Comparison of ENCODE assay signal across 2 cellular contexts in genomic region chr7:139051655-139052054, GRCh38.
TF ChIP-seq lines count a peak whose summit lies in the region.

No MANE protein-coding gene starts in this region.

TF ChIP-seq in HepG2, 621 proteins besides CTCF, POLR2A, EP300 and RAD21:
- TF ChIP-seq ZNF678 (CRISPR knock-in tag; IDR thresholded peaks at IDR 0.05): no peak
- TF ChIP-seq RNF2 (conservative IDR thresholded peaks at IDR 0.05; ENCODE audit: low read depth): no peak
- TF ChIP-seq BCL3 (CRISPR knock-in tag; IDR thresholded peaks at IDR 0.05): no peak
- TF ChIP-seq JUNB (CRISPR knock-in tag; IDR thresholded peaks at IDR 0.05; ENCODE audit: borderline replicate concordance): no peak
- TF ChIP-seq FOXO4 (CRISPR knock-in tag; conservative IDR thresholded peaks at IDR 0.05): no peak
- no peak for TF ChIP-seq ZNF800 (CRISPR knock-in tag; IDR thresholded peaks at IDR 0.05)
- TF ChIP-seq MAFF (IDR thresholded peaks at IDR 0.05; ENCODE audit: low read depth, low read length): peak; percentile 23; the same call in 1 of the 2 replicates
- TF ChIP-seq ZFP82 (CRISPR knock-in tag; IDR thresholded peaks at IDR 0.05; ENCODE audit: borderline replicate concordance): no peak
- TF ChIP-seq ZNF383 (CRISPR knock-in tag; IDR thresholded peaks at IDR 0.05; ENCODE audit: borderline replicate concordance): no peak
- TF ChIP-seq MAFK (conservative IDR thresholded peaks at IDR 0.05 in 1 of 2, IDR thresholded peaks at IDR 0.05 in 1 of 2; ENCODE audit: low read length in 2 of 2): 0 out of 4 replicates have a peak, but pooled peaks have one; percentile 15 to 28

TF ChIP-seq in K562, 482 proteins besides CTCF, POLR2A, EP300 and RAD21:
- TF ChIP-seq NCOA6 (IDR thresholded peaks at IDR 0.05) (no peak), MAFG (tag; conservative IDR thresholded peaks at IDR 0.05) (peak; percentile 39; the same call in 1 of the 2 replicates), C11orf30 (IDR thresholded peaks at IDR 0.05; ENCODE audit: low read depth) (peak; percentile 64), ZNF232 (CRISPR knock-in tag; IDR thresholded peaks at IDR 0.05) (no peak), ZNF316 (IDR thresholded peaks at IDR 0.05) (peak; percentile 77), SMAD1 (IDR thresholded peaks at IDR 0.05; ENCODE audit: low read depth, low read length, partially characterized antibody) (no peak), PHF20 (IDR thresholded peaks at IDR 0.05; ENCODE audit: partially characterized antibody) (no peak), ZNF436 (CRISPR knock-in tag; IDR thresholded peaks at IDR 0.05) (no peak), MAFF (IDR thresholded peaks at IDR 0.05; ENCODE audit: low read length) (peak; percentile 27; the same call in 1 of the 2 replicates)
